In the genomic region with DNA sequence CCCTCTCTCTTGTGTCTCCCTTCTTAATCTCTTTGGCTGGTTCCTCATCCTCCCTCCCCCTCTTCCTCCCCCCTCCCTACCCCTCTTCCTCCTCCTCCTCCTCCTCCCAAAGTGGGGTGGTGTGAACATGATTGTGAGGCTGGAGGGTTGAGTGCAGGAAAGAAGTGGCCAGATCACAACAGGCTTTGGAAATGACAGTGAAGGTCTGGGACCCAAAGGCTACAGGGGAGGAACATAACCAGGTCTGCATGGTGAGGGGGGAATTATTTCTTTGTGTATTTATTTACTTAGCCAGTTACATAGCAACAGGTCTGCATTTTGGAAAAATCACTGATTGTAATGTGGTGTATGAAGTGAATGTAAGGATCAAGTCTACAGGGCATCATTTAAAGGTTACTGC, we compare ENCODE assay signal across 18 cellular contexts. TPM values are rescaled to one million over a fixed set of nuclear protein-coding genes. Genes with fewer than 3 reads are reported as not detected.
A peak's percentile ranks its signal among the peaks of the same experiment; 100 is the strongest.
DNase-seq lines count a peak whose midpoint lies in the region; ATAC-seq and TF ChIP-seq lines count a peak whose summit lies in the region.
"Had no signal": no experiment of that assay in that cellular context is flagged by ENCODE, and none has a peak within 500 bp of the region (broad histone marks: within the 10 kb centered on the region; RNA-seq: fewer than 3 reads in every experiment).

No MANE protein-coding gene starts in this region.

- H3K9ac ChIP-seq in PC-3 (ENCODE audit: low read length) (no peak overlapping the region), Karpas-422 (ENCODE audit: low read length) (no peak overlapping the region)
- H3K9ac ChIP-seq: SK-N-SH had no signal

- intact Hi-C loops in left ventricle myocardium superior (cut with micrococcal nuclease), result no loop called here
- intact Hi-C loops in cardiac septum (cut with DNase I), result no loop called here
- intact Hi-C loops in PC-3 (cut with micrococcal nuclease), result no loop called here

- H3K9me3 ChIP-seq in PC-3 (ENCODE audit: low read length) (no peaks in the 10 kb centered on the region), Karpas-422 (ENCODE audit: low read length) (peaks cover 9% of the 10 kb centered on the region)
- H3K9me3 ChIP-seq: breast epithelium, SK-N-SH, testis had no signal

- no peaks in the 10 kb centered on the region for H3K79me2 ChIP-seq in PC-3 (ENCODE audit: low read length)
- no peaks in the 10 kb centered on the region for H3K79me2 ChIP-seq in Karpas-422 (ENCODE audit: low read length)

- BruUV-seq in PC-3 (replicated peaks; lab: Mats Ljungman, UMichigan), result no TSS peak

- no peak for DNase-seq in left ventricle myocardium superior
- no peak for DNase-seq in cardiac septum (ENCODE audit: low spot score)
- DNase-seq in PC-3, result no peak
- peak; percentile 5 for DNase-seq in fibroblast of the aortic adventitia (ENCODE audit: low read depth)
- no peak for DNase-seq in HK-2 (ENCODE audit: unreplicated experiment)
- DNase-seq in Karpas-422, result no peak
- no peak for DNase-seq in ecto neural progenitor cell (ENCODE audit: low spot score)
- DNase-seq in kidney tubule cell (ENCODE audit: low spot score), result no peak
- DNase-seq: activated naive CD8-positive, alpha-beta T cell treated with anti-CD3 and anti-CD28 coated beads, Interleukin-2, amount 10 ng/mL, durations not matched to agents 7 days and 5 days; CD4-positive, alpha-beta T cell; occipital lobe; retina; SK-N-SH; testis had no signal

- H3K27me3 ChIP-seq in PC-3 (ENCODE audit: low read length) (no peaks in the 10 kb centered on the region), Karpas-422 (ENCODE audit: low read length) (no peaks in the 10 kb centered on the region)
- H3K27me3 ChIP-seq: breast epithelium, testis had no signal

- POLR2A ChIA-PET in PC-3 (lab: Charles Lee; ENCODE audit: unreplicated experiment), result no interaction called here

- no peaks in the 10 kb centered on the region for H3F3A ChIP-seq in PC-3 (ENCODE audit: low read length, unreplicated experiment)

- H4K20me1 ChIP-seq in PC-3 (ENCODE audit: low read length) (no peaks in the 10 kb centered on the region), Karpas-422 (ENCODE audit: insufficient read depth, low read depth, low read length) (no peaks in the 10 kb centered on the region)

- CTCF ChIA-PET in PC-3 (lab: Charles Lee), result no interaction called here

- H3K4me3 ChIP-seq in PC-3 (ENCODE audit: low read length) (no peak overlapping the region), fibroblast of the aortic adventitia (ENCODE audit: low read depth, low read length) (no peak overlapping the region), Karpas-422 (ENCODE audit: low read length) (no peak overlapping the region)
- H3K4me3 ChIP-seq: breast epithelium, testis had no signal

- ATAC-seq in left ventricle myocardium superior (peak; percentile 25), PC-3 (no peak)
- ATAC-seq: HCT116 had no signal

- H3K27ac ChIP-seq in PC-3 (ENCODE audit: low read length) (peak overlapping the region; percentile 36), Karpas-422 (ENCODE audit: low read length) (no peak overlapping the region)
- H3K27ac ChIP-seq: breast epithelium, testis had no signal

- H3K4me1 ChIP-seq in PC-3 (ENCODE audit: insufficient read depth, low read length) (peaks cover 47% of the 10 kb centered on the region), Karpas-422 (ENCODE audit: low read length) (no peaks in the 10 kb centered on the region)
- H3K4me1 ChIP-seq: breast epithelium, testis had no signal

- TF ChIP-seq CTCF in PC-3 (conservative IDR thresholded peaks at IDR 0.05; ENCODE audit: low read depth, low read length) (no peak), fibroblast of the aortic adventitia (IDR thresholded peaks at IDR 0.05; ENCODE audit: insufficient read depth, low read length) (no peak)

- no peak overlapping the region for H3K4me2 ChIP-seq in PC-3 (ENCODE audit: low read length)
- no peak overlapping the region for H3K4me2 ChIP-seq in Karpas-422 (ENCODE audit: low read depth, low read length, poor library complexity, severe bottlenecking)
- H3K4me2 ChIP-seq: SK-N-SH had no signal

- no peaks in the 10 kb centered on the region for H3K9me2 ChIP-seq in PC-3 (replicated peaks; ENCODE audit: low read length)
- H3K9me2 ChIP-seq in Karpas-422 (replicated peaks; ENCODE audit: insufficient read depth, low read length), result no peaks in the 10 kb centered on the region
- H3K9me2 ChIP-seq: SK-N-SH had no signal

- no peaks in the 10 kb centered on the region for H3K36me3 ChIP-seq in PC-3 (ENCODE audit: low read depth, low read length)
- H3K36me3 ChIP-seq in Karpas-422 (ENCODE audit: insufficient read depth, low read length), result no peaks in the 10 kb centered on the region
- H3K36me3 ChIP-seq: breast epithelium had no signal

- H2AFZ ChIP-seq in PC-3 (ENCODE audit: low read length) (no peak overlapping the region), Karpas-422 (ENCODE audit: low read length) (no peak overlapping the region)

RNA-seq across cellular contexts. Expression of gene ECM2, which starts 27.9 kb away (rescaled TPM):
- total RNA-seq in left ventricle myocardium superior, result 5.3 TPM
- 8.0 TPM for total RNA-seq in cardiac septum
- total RNA-seq in PC-3 (2014; rRNA removed), result 0.29 TPM in 1 of 2 replicates, not detected in the other
- total RNA-seq in fibroblast of the aortic adventitia (ENCODE audit: low replicate concordance), result 23.3 and 74.6 TPM in 2 replicates
- 0.11 TPM in 1 of 2 replicates, not detected in the other for total RNA-seq in Karpas-422 (2014; rRNA removed; shearing (Covaris generic); ENCODE audit: low replicate concordance)
- total RNA-seq: activated CD8-positive, alpha-beta memory T cell treated with anti-CD3 and anti-CD28 coated beads for 36 hours; activated naive CD8-positive, alpha-beta T cell treated with anti-CD3 and anti-CD28 coated beads, Interleukin-2, amount 10 ng/mL, durations not matched to agents 7 days and 5 days; CD4-positive, alpha-beta T cell; epithelial cell of proximal tubule had no signal
